Comparison of ENCODE assay signal across 1 cellular context in genomic region chrX:65551086-65551485, GRCh38.
TF ChIP-seq lines count a peak whose summit lies in the region.

No MANE protein-coding gene starts in this region.

TF ChIP-seq in SK-N-SH, 30 proteins besides CTCF, POLR2A, EP300 and RAD21 (continued from another document):
- TF ChIP-seq, protein P1, sequence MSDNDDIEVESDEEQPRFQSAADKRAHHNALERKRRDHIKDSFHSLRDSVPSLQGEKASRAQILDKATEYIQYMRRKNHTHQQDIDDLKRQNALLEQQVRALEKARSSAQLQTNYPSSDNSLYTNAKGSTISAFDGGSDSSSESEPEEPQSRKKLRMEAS (IDR thresholded peaks at IDR 0.05; ENCODE audit: low read depth): no peak
- TF ChIP-seq GABPA (IDR thresholded peaks at IDR 0.05; ENCODE audit: low read depth): no peak
TF ChIP-seq in SK-N-SH: peak in this region for 0.
